ENCODE assay signal across 2 cellular contexts in genomic region chr9:4138180-4138579, GRCh38.
TF ChIP-seq lines count a peak whose summit lies in the region.

No MANE protein-coding gene starts in this region.

TF ChIP-seq in SK-N-SH, 30 proteins besides CTCF, POLR2A, EP300 and RAD21 (continued from another document):
- no peak for TF ChIP-seq PBX3 (IDR thresholded peaks at IDR 0.05)
- no peak for TF ChIP-seq FOXM1 (IDR thresholded peaks at IDR 0.05; ENCODE audit: low read depth)
- no peak for TF ChIP-seq NFIC (IDR thresholded peaks at IDR 0.05; ENCODE audit: borderline replicate concordance)
- no peak for TF ChIP-seq MEF2A (IDR thresholded peaks at IDR 0.05; ENCODE audit: borderline replicate concordance, low read depth)
- TF ChIP-seq RCOR1 (IDR thresholded peaks at IDR 0.05; ENCODE audit: low read length) = no peak
- TF ChIP-seq ZBTB33 (IDR thresholded peaks at IDR 0.05; ENCODE audit: borderline replicate concordance, low read depth) = no peak
- TF ChIP-seq POLR2AphosphoS5 (IDR thresholded peaks at IDR 0.05; ENCODE audit: low read depth, low read length) = no peak
- no peak for TF ChIP-seq SMC3 (IDR thresholded peaks at IDR 0.05; ENCODE audit: low read depth, low read length)
- no peak for TF ChIP-seq SIN3A (IDR thresholded peaks at IDR 0.05; ENCODE audit: borderline replicate concordance, low read depth, low read length)
- TF ChIP-seq RXRA (IDR thresholded peaks at IDR 0.05; ENCODE audit: borderline replicate concordance, low read depth) = no peak
- TF ChIP-seq CHD2 (IDR thresholded peaks at IDR 0.05; ENCODE audit: low read length, partially characterized antibody) = no peak
- TF ChIP-seq MXI1 (IDR thresholded peaks at IDR 0.05; ENCODE audit: low read depth, low read length) = no peak
- TF ChIP-seq GATA2 (CRISPR knock-in tag; IDR thresholded peaks at IDR 0.05) = no peak
- no peak for TF ChIP-seq USF1 (IDR thresholded peaks at IDR 0.05; ENCODE audit: borderline replicate concordance, low read depth)
- TF ChIP-seq FOSL2 (IDR thresholded peaks at IDR 0.05; ENCODE audit: borderline replicate concordance, low read depth) = no peak
- TF ChIP-seq JUND (IDR thresholded peaks at IDR 0.05) = no peak
- TF ChIP-seq NRF1 (IDR thresholded peaks at IDR 0.05; ENCODE audit: low read depth, low read length) = no peak
- TF ChIP-seq FOXJ3 (CRISPR knock-in tag; IDR thresholded peaks at IDR 0.05) = no peak

TF ChIP-seq in SK-N-SH treated with all-trans-retinoic acid at 6 μM for 48 hours, 23 proteins besides CTCF, POLR2A, EP300 and RAD21 (continued from another document):
- TF ChIP-seq TSHZ2 (CRISPR knock-in tag; IDR thresholded peaks at IDR 0.05) (no peak), CSDC2 (CRISPR knock-in tag; IDR thresholded peaks at IDR 0.05) (no peak), ZFP3 (CRISPR knock-in tag; IDR thresholded peaks at IDR 0.05) (no peak)
